In genomic region chr6:154754152-154754551, GRCh38 we compare ENCODE assay signal across 12 cellular contexts. TPM values are rescaled to one million over a fixed set of nuclear protein-coding genes. Genes with fewer than 3 reads are reported as not detected.
A peak's percentile ranks its signal among the peaks of the same experiment; 100 is the strongest.
DNase-seq lines count a peak whose midpoint lies in the region; ATAC-seq, FAIRE-seq and TF ChIP-seq lines count a peak whose summit lies in the region.
"Had no signal": no experiment of that assay in that cellular context is flagged by ENCODE, and none has a peak within 500 bp of the region (broad histone marks: within the 10 kb centered on the region; RNA-seq: fewer than 3 reads in every experiment).

No MANE protein-coding gene starts in this region.

- CTCF ChIA-PET in K562 (lab: Yijun Ruan, JAX; ENCODE audit: low intra/inter-chr PET ratio), result no interaction called here

- no peaks in the 10 kb centered on the region for H3K9me3 Mint-ChIP-seq in activated naive CD8-positive, alpha-beta T cell treated with anti-CD3 and anti-CD28 coated beads, Interleukin-2, amount 50 U/mL, for 24 hours
- H3K9me3 Mint-ChIP-seq in activated naive CD8-positive, alpha-beta T cell treated with anti-CD3 and anti-CD28 coated beads for 36 hours, result peaks cover 1% of the 10 kb centered on the region
- H3K9me3 Mint-ChIP-seq in type B pancreatic cell, result no peaks in the 10 kb centered on the region

- no peak for TF ChIP-seq POLR2A in K562 (conservative IDR thresholded peaks at IDR 0.05)

- peaks cover 99% of the 10 kb centered on the region for H3K79me2 ChIP-seq in K562 (ENCODE audit: control insufficient read depth, insufficient read depth, low read length)

- peaks cover 0 to 4% of the 10 kb centered on the region in 2 experiments; a peak in 1 of 5 replicates for H3K4me1 ChIP-seq in K562 (replicated peaks in 1 of 2; ENCODE audit: control insufficient read depth in 2 of 2, insufficient read depth in 2 of 2, low read length in 2 of 2)

- no peaks in the 10 kb centered on the region for H3K9me1 ChIP-seq in K562 (ENCODE audit: control insufficient read depth, insufficient read depth, low read length)

- H3K36me3 ChIP-seq in K562 (ENCODE audit: control insufficient read depth, insufficient read depth, low read length), result peaks cover 23% of the 10 kb centered on the region; the same call in 2 of the 3 replicates

- no peak for ATAC-seq in activated naive CD8-positive, alpha-beta T cell treated with anti-CD3 and anti-CD28 coated beads, Interleukin-2, amount 50 U/mL, for 24 hours
- peak; percentile 52 for ATAC-seq in K562
- ATAC-seq: mucosa of descending colon, Panc1 had no signal

- POLR2A ChIA-PET in K562 (lab: Yijun Ruan, JAX), result interaction anchor here (0.6 to 2.0 kb wide), 8 partner anchors 9 to 890 kb away, joined by 3 to 10 read pairs (median 4); partner anchors contain the start of gene CNKSR3

- TF ChIP-seq RAD21 in K562 (CRISPR knock-in tag; conservative IDR thresholded peaks at IDR 0.05 in 1 of 2, IDR thresholded peaks at IDR 0.05 in 1 of 2), result no peak

- H3K4me2 ChIP-seq in K562 (ENCODE audit: insufficient read depth, low read length), result no peak overlapping the region

- intact Hi-C loops in K562 (cut with micrococcal nuclease), result no loop called here

- no peak for TF ChIP-seq CTCF in K562 (IDR thresholded peaks at IDR 0.05 in 2 of 3, conservative IDR thresholded peaks at IDR 0.05 in 1 of 3; ENCODE audit: insufficient read depth in 2 of 3, low read depth in 1 of 3, low read length in 3 of 3)
- TF ChIP-seq CTCF in type B pancreatic cell (conservative IDR thresholded peaks at IDR 0.05), result no peak

- DNase-seq in activated naive CD8-positive, alpha-beta T cell treated with anti-CD3 and anti-CD28 coated beads, Interleukin-2, amount 50 U/mL, for 24 hours, result no peak
- DNase-seq in activated naive CD8-positive, alpha-beta T cell treated with anti-CD3 and anti-CD28 coated beads for 36 hours, result no peak
- DNase-seq in K562 (ENCODE audit: extremely low read depth in 1 of 4, low spot score in 3 of 4), result peak in 1 of 4 experiments; percentile 37
- peak; percentile 40 for DNase-seq in iris pigment epithelial cell (ENCODE audit: low read depth)
- no peak for DNase-seq in type B pancreatic cell (ENCODE audit: extremely low spot score, unreplicated experiment)
- no peak for DNase-seq in NCI-H1417 (lab: John Stamatoyannopoulos, UW)
- DNase-seq in DMS153 treated with DMSO at 0.1 percent for 48 hours (lab: John Stamatoyannopoulos, UW; ENCODE audit: unreplicated experiment), result no peak
- DNase-seq in activated CD8-positive, alpha-beta memory T cell treated with anti-CD3 and anti-CD28 coated beads, Interleukin-2, amount 50 U/mL, for 48 hours, result no peak
- DNase-seq: mucosa of descending colon; NCI-H2107; stimulated activated CD8-positive, alpha-beta memory T cell treated with anti-CD3 and anti-CD28 coated beads, Interleukin-4, amount 100 ng/mL, for 48 hours had no signal

- peaks cover 72% of the 10 kb centered on the region for H3K4me1 Mint-ChIP-seq in activated naive CD8-positive, alpha-beta T cell treated with anti-CD3 and anti-CD28 coated beads, Interleukin-2, amount 50 U/mL, for 24 hours
- peaks cover 54% of the 10 kb centered on the region for H3K4me1 Mint-ChIP-seq in activated naive CD8-positive, alpha-beta T cell treated with anti-CD3 and anti-CD28 coated beads for 36 hours
- H3K4me1 Mint-ChIP-seq in type B pancreatic cell (ENCODE audit: unreplicated experiment), result peaks cover 27% of the 10 kb centered on the region

- H3K27ac ChIP-seq in K562 (ENCODE audit: extremely low read depth, low read depth, low read length), result peak overlapping the region; percentile 11; the same call in 1 of the 3 replicates

- H4K20me1 ChIP-seq in K562 (replicated peaks; ENCODE audit: control insufficient read depth, insufficient read depth, low read length), result peaks cover 9% of the 10 kb centered on the region; the same call in 1 of the 2 replicates

- H3K36me3 Mint-ChIP-seq in activated naive CD8-positive, alpha-beta T cell treated with anti-CD3 and anti-CD28 coated beads, Interleukin-2, amount 50 U/mL, for 24 hours (ENCODE audit: low read depth), result peaks cover 27% of the 10 kb centered on the region
- H3K36me3 Mint-ChIP-seq in activated naive CD8-positive, alpha-beta T cell treated with anti-CD3 and anti-CD28 coated beads for 36 hours, result peaks cover 31% of the 10 kb centered on the region
- peaks cover 25% of the 10 kb centered on the region for H3K36me3 Mint-ChIP-seq in type B pancreatic cell

- H3K27me3 ChIP-seq in K562 (ENCODE audit: control insufficient read depth in 2 of 2, insufficient read depth in 2 of 2, low read length in 2 of 2), result no peaks in the 10 kb centered on the region

- H3K27me3 Mint-ChIP-seq in activated naive CD8-positive, alpha-beta T cell treated with anti-CD3 and anti-CD28 coated beads, Interleukin-2, amount 50 U/mL, for 24 hours, result no peaks in the 10 kb centered on the region
- no peaks in the 10 kb centered on the region for H3K27me3 Mint-ChIP-seq in activated naive CD8-positive, alpha-beta T cell treated with anti-CD3 and anti-CD28 coated beads for 36 hours
- no peaks in the 10 kb centered on the region for H3K27me3 Mint-ChIP-seq in type B pancreatic cell

- no peak overlapping the region for H2AFZ ChIP-seq in K562 (ENCODE audit: low read depth, low read length)

- peak; percentile 6 for FAIRE-seq in K562 (lab: Jason Lieb, UNC)

- BruUV-seq in K562 (replicated peaks; lab: Mats Ljungman, UMichigan), result no TSS peak

- no peak overlapping the region for H3K4me3 Mint-ChIP-seq in activated naive CD8-positive, alpha-beta T cell treated with anti-CD3 and anti-CD28 coated beads, Interleukin-2, amount 50 U/mL, for 24 hours
- H3K4me3 Mint-ChIP-seq in activated naive CD8-positive, alpha-beta T cell treated with anti-CD3 and anti-CD28 coated beads for 36 hours, result no peak overlapping the region
- no peak overlapping the region for H3K4me3 Mint-ChIP-seq in type B pancreatic cell

- TF ChIP-seq EP300 in K562 (IDR thresholded peaks at IDR 0.05; ENCODE audit: low read length), result no peak

- no peak overlapping the region for H3K9ac ChIP-seq in K562 (ENCODE audit: insufficient read depth in 1 of 2, low read depth in 2 of 2, low read length in 2 of 2)

- no peak overlapping the region for H3K4me3 ChIP-seq in K562
- H3K4me3 ChIP-seq: mucosa of descending colon had no signal

- H3K9me3 ChIP-seq in K562 (replicated peaks; ENCODE audit: control insufficient read depth, insufficient read depth, low read depth, low read length), result no peaks in the 10 kb centered on the region
- H3K9me3 ChIP-seq: mucosa of descending colon had no signal

- 30% methylated on average over 4 of the region's 4 CpGs for WGBS in K562 (ENCODE audit: insufficient coverage, low coverage, missing lambda C conversion rate)

- in situ Hi-C loops in K562 (cut with MboI), result no loop called here

- H3K27ac Mint-ChIP-seq in activated naive CD8-positive, alpha-beta T cell treated with anti-CD3 and anti-CD28 coated beads, Interleukin-2, amount 50 U/mL, for 24 hours, result peak overlapping the region; percentile 5
- no peak overlapping the region for H3K27ac Mint-ChIP-seq in activated naive CD8-positive, alpha-beta T cell treated with anti-CD3 and anti-CD28 coated beads for 36 hours
- H3K27ac Mint-ChIP-seq in type B pancreatic cell, result peak overlapping the region; percentile 49

TF ChIP-seq in K562, 482 proteins besides CTCF, POLR2A, EP300 and RAD21 (continues in another document):
- TF ChIP-seq ATF1 (CRISPR knock-in tag; IDR thresholded peaks at IDR 0.05) (no peak), ATF1 (tag; IDR thresholded peaks at IDR 0.05) (peak; percentile 66), DPF2 (IDR thresholded peaks at IDR 0.05) (0 out of 2 replicates have a peak, but pooled peaks have one; percentile 16)

RNA-seq across cellular contexts. Expression of gene SCAF8, which starts 20.9 kb away (rescaled TPM):
- 10 to 100 TPM; 39.8 to 43.8 TPM for total RNA-seq in activated naive CD8-positive, alpha-beta T cell treated with anti-CD3 and anti-CD28 coated beads for 36 hours
- 29.7 and 106 TPM in 2 replicates for total RNA-seq in K562 (2011; cell fraction: chromatin; rRNA removed; ENCODE audit: low replicate concordance)
- 18.2 and 25.1 TPM in 2 replicates for total RNA-seq in K562 (2011; cell fraction: nucleolus; rRNA removed)
- 34.6 and 37.3 TPM in 2 replicates for total RNA-seq in K562 (2011; cell fraction: nucleoplasm; rRNA removed)
- total RNA-seq in K562 (2014; rRNA removed) (20.3 and 25.3 TPM in 2 replicates), K562 (2014; rRNA removed; fragmentation: Illumina TruSeq; extraction: Trizol) (35.7 and 41.5 TPM in 2 replicates), K562 (2015; rRNA removed; fragmentation: Illumina TruSeq; extraction: Trizol) (37.0 and 38.5 TPM in 2 replicates), K562 (2021) (38.6 and 46.6 TPM in 2 replicates), type B pancreatic cell (ENCODE audit: low replicate concordance) (45.7 and 58.7 TPM in 2 replicates)
- polyA plus RNA-seq in K562 (2011; rRNA removed) (22.0 and 23.2 TPM in 2 replicates), K562 (2014; fragmentation: Illumina TruSeq; extraction: Trizol) (36.0 and 41.1 TPM in 2 replicates), K562 (2014; fragmentation: Nextera tagmentation; extraction: Ambion mirVana) (10 to 100 TPM; 10.5 to 11.8 TPM), K562 (2014; rRNA removed) (18.5 and 19.4 TPM in 2 replicates)
- polyA plus RNA-seq in K562 (2011; cell fraction: cytosol; rRNA removed), result 13.9 and 18.5 TPM in 2 replicates
- polyA plus RNA-seq in K562 (2011; cell fraction: nucleus; rRNA removed), result 27.6 and 28.9 TPM in 2 replicates
- 21.6 and 23.1 TPM in 2 replicates for polyA plus RNA-seq in K562 (2012)
- 55.1 and 69.3 TPM in 2 replicates for polyA minus RNA-seq in K562 (2011; rRNA and poly(A)+ RNA removed)
- polyA minus RNA-seq in K562 (2011; cell fraction: cytosol; rRNA and poly(A)+ RNA removed), result 27.5 and 32.1 TPM in 2 replicates
- 29.2 and 48.1 TPM in 2 replicates for polyA minus RNA-seq in K562 (2011; cell fraction: nucleus; rRNA and poly(A)+ RNA removed)
